In genomic region chr3:72573051-72573450, GRCh38 we compare ENCODE assay signal across 20 cellular contexts.
DNase-seq lines count a peak whose midpoint lies in the region; ATAC-seq, FAIRE-seq and TF ChIP-seq lines count a peak whose summit lies in the region.
"Had no signal": no experiment of that assay in that cellular context is flagged by ENCODE, and none has a peak within 500 bp of the region (broad histone marks: within the 10 kb centered on the region; RNA-seq: fewer than 3 reads in every experiment).

No MANE protein-coding gene starts in this region.

- TF ChIP-seq POLR2A in K562 (conservative IDR thresholded peaks at IDR 0.05) (no peak), HepG2 (IDR thresholded peaks at IDR 0.05; ENCODE audit: insufficient read depth in 1 of 2, low read depth in 2 of 2, low read length in 2 of 2) (no peak)

- TF ChIP-seq RAD21 in K562 (CRISPR knock-in tag; conservative IDR thresholded peaks at IDR 0.05 in 1 of 2, IDR thresholded peaks at IDR 0.05 in 1 of 2) (no peak), HepG2 (CRISPR knock-in tag; IDR thresholded peaks at IDR 0.05) (no peak)

- POLR2A ChIA-PET in K562 (lab: Yijun Ruan, JAX) (no interaction called here), HepG2 (lab: Yijun Ruan, JAX) (interaction anchor here (1.1 kb wide), 1 partner anchor 18 kb away, joined by 3 read pairs; no protein-coding TSS in a partner anchor)

- H3K9ac ChIP-seq in K562 (ENCODE audit: insufficient read depth in 1 of 2, low read depth in 2 of 2, low read length in 2 of 2) (no peak overlapping the region), HepG2 (ENCODE audit: insufficient read depth, low read depth, low read length) (no peak overlapping the region)
- H3K9ac ChIP-seq: BLaER1 had no signal

- H3K27ac ChIP-seq in K562 (ENCODE audit: extremely low read depth, low read depth, low read length) (no peak overlapping the region), HepG2 (ENCODE audit: extremely low read length, insufficient read depth, low read length) (peak overlapping the region; percentile 89)
- H3K27ac ChIP-seq: BLaER1, C4-2B had no signal

- H3K79me2 ChIP-seq in K562 (ENCODE audit: control insufficient read depth, insufficient read depth, low read length), result no peaks in the 10 kb centered on the region
- no peaks in the 10 kb centered on the region for H3K79me2 ChIP-seq in HepG2 (ENCODE audit: insufficient read depth, low read length)

- CTCF ChIA-PET in K562 (lab: Yijun Ruan, JAX; ENCODE audit: low intra/inter-chr PET ratio) (no interaction called here), HepG2 (lab: Yijun Ruan, JAX; ENCODE audit: low intra/inter-chr PET ratio, low total read pairs) (no interaction called here)

- no peak for TF ChIP-seq EP300 in K562 (IDR thresholded peaks at IDR 0.05; ENCODE audit: low read length)
- no peak; a peak in 1 of 4 replicates for TF ChIP-seq EP300 in HepG2 (IDR thresholded peaks at IDR 0.05; ENCODE audit: low read depth in 2 of 2, low read length in 2 of 2)
- no peak for TF ChIP-seq EP300 in HepG2 (CRISPR knock-in tag; IDR thresholded peaks at IDR 0.05; ENCODE audit: borderline replicate concordance)

- H3K9me1 ChIP-seq in K562 (ENCODE audit: control insufficient read depth, insufficient read depth, low read length), result no peaks in the 10 kb centered on the region

- no peaks in the 10 kb centered on the region for H4K20me1 ChIP-seq in K562 (replicated peaks; ENCODE audit: control insufficient read depth, insufficient read depth, low read length)
- no peaks in the 10 kb centered on the region for H4K20me1 ChIP-seq in HepG2 (ENCODE audit: insufficient read depth, low read length)
- H4K20me1 ChIP-seq: BLaER1 had no signal

- H3K4me2 ChIP-seq in K562 (ENCODE audit: insufficient read depth, low read length) (no peak overlapping the region), HepG2 (ENCODE audit: low read depth, low read length) (peak overlapping the region; percentile 96; the same call in 1 of the 2 replicates)
- H3K4me2 ChIP-seq: BLaER1 had no signal

- ATAC-seq in K562, result no peak
- ATAC-seq in HepG2, result no peak
- ATAC-seq: CD8-positive, alpha-beta T cell had no signal

- no peaks in the 10 kb centered on the region for H3K27me3 Mint-ChIP-seq in progenitor cell of endocrine pancreas
- H3K27me3 Mint-ChIP-seq: CD4-positive, CD25-positive, alpha-beta regulatory T cell had no signal

- H3K4me1 ChIP-seq in K562 (replicated peaks in 1 of 2; ENCODE audit: control insufficient read depth in 2 of 2, insufficient read depth in 2 of 2, low read length in 2 of 2) (peaks cover 4 to 14% of the 10 kb centered on the region in 2 experiments; a peak in 3 of 5 replicates), HepG2 (ENCODE audit: insufficient read depth, low read length) (peaks cover 92% of the 10 kb centered on the region)
- H3K4me1 ChIP-seq: BLaER1, HAP-1 had no signal

- H2AFZ ChIP-seq in K562 (ENCODE audit: low read depth, low read length) (peak overlapping the region; percentile 14; the same call in 1 of the 2 replicates), HepG2 (ENCODE audit: low read length) (no peak overlapping the region)

- in situ Hi-C loops in K562 (cut with MboI) (no loop called here), HepG2 (cut with HindIII; ENCODE audit: extremely low pct_ligation_motif_present, low pct_unique_long_range_greater_than_20kb) (no loop called here)

- H3K4me1 Mint-ChIP-seq in progenitor cell of endocrine pancreas (ENCODE audit: low read depth), result peaks cover 27% of the 10 kb centered on the region
- H3K4me1 Mint-ChIP-seq: B cell had no signal

- H3K9me3 Mint-ChIP-seq in progenitor cell of endocrine pancreas (ENCODE audit: low read depth), result no peaks in the 10 kb centered on the region
- H3K9me3 Mint-ChIP-seq: CD8-positive, alpha-beta T cell; HFFc6 had no signal

- FAIRE-seq in K562 (lab: Jason Lieb, UNC), result no peak
- FAIRE-seq in HepG2 (lab: Jason Lieb, UNC), result no peak
- FAIRE-seq in HTR-8/SVneo (lab: Jason Lieb, UNC), result no peak
- FAIRE-seq: G401.6, GM12892, H54 had no signal

- H3K27ac Mint-ChIP-seq in progenitor cell of endocrine pancreas, result peak overlapping the region; percentile 85
- H3K27ac Mint-ChIP-seq: CD4-positive, CD25-positive, alpha-beta regulatory T cell; CD8-positive, alpha-beta T cell; HFFc6 had no signal

- no peaks in the 10 kb centered on the region for H3K9me3 ChIP-seq in K562 (replicated peaks; ENCODE audit: control insufficient read depth, insufficient read depth, low read depth, low read length)
- H3K9me3 ChIP-seq in HepG2 (ENCODE audit: low read length), result no peaks in the 10 kb centered on the region
- H3K9me3 ChIP-seq: BLaER1, Caco-2, HAP-1 had no signal

- no TSS peak for BruUV-seq in K562 (replicated peaks; lab: Mats Ljungman, UMichigan)
- no TSS peak for BruUV-seq in HepG2 (replicated peaks; lab: Mats Ljungman, UMichigan)

- no peaks in the 10 kb centered on the region for H3K36me3 Mint-ChIP-seq in progenitor cell of endocrine pancreas (ENCODE audit: insufficient read depth)
- H3K36me3 Mint-ChIP-seq: CD4-positive, CD25-positive, alpha-beta regulatory T cell; CD8-positive, alpha-beta T cell had no signal

- DNase-seq in K562 (ENCODE audit: extremely low read depth in 1 of 4, low spot score in 3 of 4) (no peak), HepG2 (ENCODE audit: low spot score) (peak; percentile 38), progenitor cell of endocrine pancreas (ENCODE audit: low spot score, unreplicated experiment) (no peak), AG08395 (ENCODE audit: low spot score) (no peak), HTR-8/SVneo (ENCODE audit: insufficient read length, low spot score) (no peak)
- no peak for DNase-seq in activated naive CD4-positive, alpha-beta T cell treated with Interleukin-2 at 50 U/mL for 16 hours
- DNase-seq: CD4-positive, CD25-positive, alpha-beta regulatory T cell; CD8-positive, alpha-beta T cell; DMS153; DND-41; GOT3; HFFc6 had no signal

- 84% methylated on average over 13 of the region's 13 CpGs for WGBS in K562 (ENCODE audit: insufficient coverage, low coverage, missing lambda C conversion rate)
- 51% methylated on average over 13 of the region's 13 CpGs for WGBS in HepG2 (ENCODE audit: low lambda C conversion rate)

- no peaks in the 10 kb centered on the region for H3K27me3 ChIP-seq in K562 (ENCODE audit: control insufficient read depth in 2 of 2, insufficient read depth in 2 of 2, low read length in 2 of 2)
- H3K27me3 ChIP-seq in HepG2 (ENCODE audit: control insufficient read depth in 1 of 2, insufficient read depth in 2 of 2, low read length in 2 of 2), result no peaks in the 10 kb centered on the region
- H3K27me3 ChIP-seq: BLaER1 had no signal

- no peaks in the 10 kb centered on the region for H3K36me3 ChIP-seq in K562 (ENCODE audit: control insufficient read depth, insufficient read depth, low read length)
- H3K36me3 ChIP-seq in HepG2 (replicated peaks in 1 of 2; ENCODE audit: control insufficient read depth in 1 of 2, insufficient read depth in 2 of 2, low read length in 2 of 2), result no peaks in the 10 kb centered on the region
- H3K36me3 ChIP-seq: BLaER1, HAP-1 had no signal

- H3K4me3 Mint-ChIP-seq in progenitor cell of endocrine pancreas (ENCODE audit: low read depth), result no peak overlapping the region
- H3K4me3 Mint-ChIP-seq: B cell; CD4-positive, CD25-positive, alpha-beta regulatory T cell; CD8-positive, alpha-beta T cell; HFFc6 had no signal

- intact Hi-C loops in K562 (cut with micrococcal nuclease) (no loop called here), HepG2 (cut with micrococcal nuclease; ENCODE audit: unreplicated experiment) (no loop called here)

- TF ChIP-seq CTCF in K562 (IDR thresholded peaks at IDR 0.05 in 2 of 3, conservative IDR thresholded peaks at IDR 0.05 in 1 of 3; ENCODE audit: insufficient read depth in 2 of 3, low read depth in 1 of 3, low read length in 3 of 3), result no peak
- no peak for TF ChIP-seq CTCF in HepG2 (CRISPR knock-in tag; IDR thresholded peaks at IDR 0.05)
- TF ChIP-seq CTCF in progenitor cell of endocrine pancreas (IDR thresholded peaks at IDR 0.05; ENCODE audit: unreplicated experiment), result no peak

- H3K4me3 ChIP-seq in K562, result no peak overlapping the region
- no peak overlapping the region for H3K4me3 ChIP-seq in HepG2 (replicated peaks in 1 of 3; ENCODE audit: insufficient read depth in 1 of 3, low read depth in 2 of 3, low read length in 3 of 3)
- H3K4me3 ChIP-seq: BLaER1, HAP-1 had no signal

TF ChIP-seq in K562, 482 proteins besides CTCF, POLR2A, EP300 and RAD21 (continues in another document):
- TF ChIP-seq ZEB2 (IDR thresholded peaks at IDR 0.05), result no peak
- TF ChIP-seq ZNF695 (CRISPR knock-in tag; IDR thresholded peaks at IDR 0.05), result no peak
- TF ChIP-seq SP1 (CRISPR knock-in tag; IDR thresholded peaks at IDR 0.05), result no peak
- TF ChIP-seq POU5F1 (IDR thresholded peaks at IDR 0.05; ENCODE audit: borderline replicate concordance, low read depth, low read length, partially characterized antibody), result no peak
- TF ChIP-seq HDAC8 (tag; IDR thresholded peaks at IDR 0.05), result no peak
- TF ChIP-seq DPF2 (IDR thresholded peaks at IDR 0.05), result no peak
- no peak for TF ChIP-seq FUS (optimal IDR thresholded peaks at IDR 0.05; ENCODE audit: low read depth, low read length)
- TF ChIP-seq CEBPB (tag; IDR thresholded peaks at IDR 0.05), result no peak
- TF ChIP-seq TAF15 (IDR thresholded peaks at IDR 0.05; ENCODE audit: low read depth, low read length), result no peak

TF ChIP-seq in HepG2, 621 proteins besides CTCF, POLR2A, EP300 and RAD21 (continues in another document):
- TF ChIP-seq ZBED4 (CRISPR knock-in tag; IDR thresholded peaks at IDR 0.05; ENCODE audit: borderline replicate concordance), result no peak

Comparison
In these comparisons a context has a peak if more than half of its experiments do, and no peak if none do; other contexts are left out.
1. Of the 241 proteins assayed by ChIP-seq in both HepG2 and K562: peak only in HepG2: BCL6, GATAD2A, HNRNPLL, MAX and ZBTB33; only in K562: none; in both: none; in neither: 234; mixed calls (peak in some experiments, not most) for 2.